8 cellular contexts compared by ENCODE assay signal in genomic region chr1:115062542-115063004, GRCh38. TPM values are rescaled to one million over a fixed set of nuclear protein-coding genes. Genes with fewer than 3 reads are reported as not detected.
A peak's percentile ranks its signal among the peaks of the same experiment; 100 is the strongest.
DNase-seq lines count a peak whose midpoint lies in the region; ATAC-seq and TF ChIP-seq lines count a peak whose summit lies in the region.

No MANE protein-coding gene starts in this region.

- no peak for TF ChIP-seq CTCF in RWPE1 (conservative IDR thresholded peaks at IDR 0.05; ENCODE audit: low read depth)
- no peak for TF ChIP-seq CTCF in lower lobe of right lung (IDR thresholded peaks at IDR 0.05)

- no peak overlapping the region for H3K27ac ChIP-seq in BLaER1 treated with 17β-estradiol and CSF1 and Interleukin-3, amounts not matched to agents 10 nM and 100 nM
- H3K27ac ChIP-seq in RWPE1: peak overlapping the region; percentile 82
- H3K27ac ChIP-seq in lower lobe of right lung: peak overlapping the region; percentile 7

- DNase-seq in RWPE1 (ENCODE audit: low spot score) (peak; percentile 86), lower lobe of right lung (peak; percentile 70), OCI-M1 (lab: John Stamatoyannopoulos, UW) (no peak), amniotic stem cell (lab: John Stamatoyannopoulos, UW) (no peak)
- DNase-seq in activated effector memory CD4-positive, alpha-beta T cell treated with anti-CD3 and anti-CD28 coated beads, Interleukin-2, amount 50 U/mL, for 16 hours: peak; percentile 96
- DNase-seq in stimulated activated CD8-positive, alpha-beta memory T cell treated with anti-CD3 and anti-CD28 coated beads, Interleukin-7, amount 100 ng/mL, for 48 hours (ENCODE audit: extremely low read depth in 1 of 2, low read depth in 1 of 2): peak; percentile 78 to 82

- no peaks in the 10 kb centered on the region for H3K27me3 ChIP-seq in BLaER1 treated with 17β-estradiol and CSF1 and Interleukin-3, amounts not matched to agents 10 nM and 100 nM
- H3K27me3 ChIP-seq in lower lobe of right lung (ENCODE audit: low read depth): no peaks in the 10 kb centered on the region

- CTCF ChIA-PET in RWPE1 (lab: Yijun Ruan, JAX): no interaction called here

- POLR2A ChIA-PET in RWPE1 (lab: Yijun Ruan, JAX; ENCODE audit: low non-redundant PET): no interaction called here

- peaks cover 0 to 11% (median 8%) of the 10 kb centered on the region in 10 experiments; a peak in 11 of 20 replicates for H3K4me1 ChIP-seq in BLaER1 treated with 17β-estradiol and CSF1 and Interleukin-3, amounts not matched to agents 10 nM and 100 nM
- H3K4me1 ChIP-seq in lower lobe of right lung: peaks cover 8% of the 10 kb centered on the region

- no peak overlapping the region for H3K4me3 ChIP-seq in BLaER1 treated with 17β-estradiol and CSF1 and Interleukin-3, amounts not matched to agents 10 nM and 100 nM
- H3K4me3 ChIP-seq in lower lobe of right lung: no peak overlapping the region

- no peak overlapping the region for H3K9ac ChIP-seq in BLaER1 treated with 17β-estradiol and CSF1 and Interleukin-3, amounts not matched to agents 10 nM and 100 nM

- H3K36me3 ChIP-seq in BLaER1 treated with 17β-estradiol and CSF1 and Interleukin-3, amounts not matched to agents 10 nM and 100 nM: no peaks in the 10 kb centered on the region
- no peaks in the 10 kb centered on the region for H3K36me3 ChIP-seq in lower lobe of right lung

- no peaks in the 10 kb centered on the region for H4K20me1 ChIP-seq in BLaER1 treated with 17β-estradiol and CSF1 and Interleukin-3, amounts not matched to agents 10 nM and 100 nM

- H3K4me2 ChIP-seq in BLaER1 treated with 17β-estradiol and CSF1 and Interleukin-3, amounts not matched to agents 10 nM and 100 nM: peak overlapping the region in 6 of 11 experiments; percentile 4 to 40 (median 23); a peak in 5 of 22 replicates

- ATAC-seq in HG02678 (IDR thresholded peaks at IDR 0.05; ENCODE audit: unreplicated experiment) (peak; percentile 80), lower lobe of right lung (peak; percentile 90 to 93)

- no peaks in the 10 kb centered on the region for H3K9me3 ChIP-seq in BLaER1 treated with 17β-estradiol and CSF1 and Interleukin-3, amounts not matched to agents 10 nM and 100 nM (replicated peaks in 1 of 11)
- no peaks in the 10 kb centered on the region for H3K9me3 ChIP-seq in lower lobe of right lung

- intact Hi-C loops in lower lobe of right lung (cut with DNase I): no loop called here

RNA-seq across cellular contexts. Expression of gene TSPAN2, which starts 26.7 kb away (rescaled TPM):
- total RNA-seq in lower lobe of right lung: 4.3 TPM

RNA-seq across cellular contexts. Expression of gene TSHB, which starts 32.9 kb away (rescaled TPM):
- not detected for total RNA-seq in lower lobe of right lung

Comparison
In these comparisons a context has a peak if more than half of its experiments do, and no peak if none do; other contexts are left out.
1. H3K27ac ChIP-seq: peak in RWPE1 (single experiment) and lower lobe of right lung (single experiment); none in BLaER1 treated with 17β-estradiol and CSF1 and Interleukin-3, amounts not matched to agents 10 nM and 100 nM (0 of 11).
2. DNase-seq: peak in RWPE1 (single experiment), activated effector memory CD4-positive, alpha-beta T cell treated with anti-CD3 and anti-CD28 coated beads, Interleukin-2, amount 50 U/mL, for 16 hours (single experiment), lower lobe of right lung (single experiment) and stimulated activated CD8-positive, alpha-beta memory T cell treated with anti-CD3 and anti-CD28 coated beads, Interleukin-7, amount 100 ng/mL, for 48 hours (2 of 2); none in OCI-M1 (single experiment) and amniotic stem cell (single experiment).